In the genomic region with DNA sequence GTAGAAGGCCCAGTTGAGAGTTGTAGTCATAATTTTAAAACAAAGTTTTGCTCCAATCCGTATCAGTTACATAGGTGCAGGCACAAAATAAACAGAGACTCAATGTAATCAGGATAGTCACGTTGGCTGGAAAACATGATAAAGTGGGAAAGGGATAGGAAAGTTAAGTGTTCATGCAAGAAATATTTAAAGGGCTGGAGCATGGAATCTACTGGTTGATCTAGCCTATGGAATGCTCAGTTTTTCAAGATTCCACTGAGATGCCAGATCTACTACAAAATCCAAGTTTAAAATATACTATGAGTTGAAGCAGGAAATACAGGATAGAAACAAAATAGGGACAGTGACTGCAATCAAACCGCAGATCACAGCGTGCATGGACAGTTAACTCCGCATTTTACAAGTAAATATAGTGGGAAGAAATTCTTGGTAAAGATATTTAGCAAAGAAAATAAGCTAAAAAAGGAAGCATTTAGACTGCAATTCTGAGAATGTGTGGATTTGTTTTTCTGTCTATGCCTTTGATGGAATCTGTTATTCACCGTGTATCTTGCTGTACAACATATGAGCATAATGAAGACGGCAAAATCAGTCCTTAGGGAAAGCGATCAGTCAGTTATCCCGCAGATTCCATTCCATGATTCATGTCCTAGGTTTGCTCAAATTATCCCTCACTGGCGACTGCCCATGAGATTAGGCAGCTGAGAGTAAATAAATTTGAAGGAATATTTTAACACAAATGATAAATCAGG, we compare ENCODE assay signal across 1 cellular context.
TF ChIP-seq lines count a peak whose summit lies in the region.

No MANE protein-coding gene starts in this region.

TF ChIP-seq in IMR-90, 13 proteins besides CTCF, POLR2A, EP300 and RAD21:
- no peak for TF ChIP-seq MAFK (IDR thresholded peaks at IDR 0.05; ENCODE audit: low read depth, low read length)
- no peak for TF ChIP-seq CHD1 (IDR thresholded peaks at IDR 0.05; ENCODE audit: low read depth, low read length)
- no peak for TF ChIP-seq RCOR1 (IDR thresholded peaks at IDR 0.05; ENCODE audit: insufficient replicate concordance, low read length)
- 0 out of 2 replicates have a peak, but pooled peaks have one; percentile 25 for TF ChIP-seq BHLHE40 (IDR thresholded peaks at IDR 0.05; ENCODE audit: low read depth, low read length)
- TF ChIP-seq CEBPB (IDR thresholded peaks at IDR 0.05; ENCODE audit: low read depth, low read length): no peak
